ENCODE assay signal across 15 cellular contexts in genomic region chr16:55623640-55624039, GRCh38. TPM values are rescaled to one million over a fixed set of nuclear protein-coding genes. Genes with fewer than 3 reads are reported as not detected.
DNase-seq lines count a peak whose midpoint lies in the region; ATAC-seq and TF ChIP-seq lines count a peak whose summit lies in the region.
"Had no signal": no experiment of that assay in that cellular context is flagged by ENCODE, and none has a peak within 500 bp of the region (broad histone marks: within the 10 kb centered on the region; RNA-seq: fewer than 3 reads in every experiment).

No MANE protein-coding gene starts in this region.

- no peak for ATAC-seq in IMR-90 (ENCODE audit: low read depth)
- no peak for ATAC-seq in Panc1
- ATAC-seq: CD8-positive, alpha-beta T cell had no signal

- no peaks in the 10 kb centered on the region for H3K79me1 ChIP-seq in IMR-90 (ENCODE audit: low read depth in 1 of 2, low read length in 2 of 2)
- no peaks in the 10 kb centered on the region for H3K79me1 ChIP-seq in H9 (ENCODE audit: insufficient read depth, low read depth, low read length, poor library complexity, severe bottlenecking)

- no peaks in the 10 kb centered on the region for H3K9me1 ChIP-seq in IMR-90 (ENCODE audit: insufficient read depth, low read length)

- H2BK5ac ChIP-seq in IMR-90 (ENCODE audit: low read depth, low read length, poor library complexity, severe bottlenecking) (no peak overlapping the region), H9 (ENCODE audit: insufficient read length, low read length) (no peak overlapping the region)

- TF ChIP-seq RAD21 in IMR-90 (IDR thresholded peaks at IDR 0.05; ENCODE audit: low read length): no peak

- H4K8ac ChIP-seq in IMR-90 (ENCODE audit: low read depth in 2 of 2, low read length in 2 of 2) (no peak overlapping the region), H9 (replicated peaks; ENCODE audit: insufficient read length, low read depth, low read length) (no peak overlapping the region)

- DNase-seq in IMR-90: no peak
- peak; percentile 0 for DNase-seq in Panc1 (ENCODE audit: low read depth, low spot score)
- DNase-seq in CD14-positive monocyte (ENCODE audit: low spot score): no peak
- no peak for DNase-seq in H9
- DNase-seq in AG08396 (ENCODE audit: low spot score): no peak
- DNase-seq: AML-193; C1 segment of cervical spinal cord; CD8-positive, alpha-beta T cell; COR-L47; DMS79 treated with DMSO at 0.1 percent for 48 hours; EL; GM23248 had no signal

- H3K27ac ChIP-seq in BLaER1 treated with 17β-estradiol and CSF1 and Interleukin-3, amounts not matched to agents 10 nM and 100 nM: no peak overlapping the region
- H3K27ac ChIP-seq in IMR-90 (ENCODE audit: insufficient read depth, low read length) (no peak overlapping the region), Panc1 (ENCODE audit: low read length) (no peak overlapping the region), H9 (ENCODE audit: insufficient read length, low read depth, low read length) (no peak overlapping the region)
- H3K27ac ChIP-seq: A549, GM23248 had no signal

- H3K9me3 ChIP-seq in BLaER1 treated with 17β-estradiol and CSF1 and Interleukin-3, amounts not matched to agents 10 nM and 100 nM (replicated peaks in 1 of 11): 0 out of 22 replicates have a peak, but pooled peaks cover 0 to 5% (median 0%) of the 10 kb centered on the region in 11 experiments
- H3K9me3 ChIP-seq in IMR-90 (ENCODE audit: control insufficient read depth, insufficient read depth, low read length) (no peaks in the 10 kb centered on the region), Panc1 (ENCODE audit: control insufficient read depth, insufficient read depth, low read depth, low read length) (no peaks in the 10 kb centered on the region), H9 (ENCODE audit: control insufficient read depth, low read depth, low read length) (no peaks in the 10 kb centered on the region)
- H3K9me3 ChIP-seq: A549 had no signal

- no peaks in the 10 kb centered on the region for H3K27me3 ChIP-seq in BLaER1 treated with 17β-estradiol and CSF1 and Interleukin-3, amounts not matched to agents 10 nM and 100 nM
- H3K27me3 ChIP-seq in IMR-90 (ENCODE audit: control insufficient read depth, insufficient read depth, low read length) (peaks cover 10% of the 10 kb centered on the region), Panc1 (ENCODE audit: control insufficient read depth, insufficient read depth, low read length) (no peaks in the 10 kb centered on the region), H9 (ENCODE audit: insufficient read depth, low read length) (no peaks in the 10 kb centered on the region)

- no peak overlapping the region for H2BK120ac ChIP-seq in IMR-90 (ENCODE audit: low read depth, low read length)
- H2BK120ac ChIP-seq in H9 (ENCODE audit: low read depth, low read length, poor library complexity, severe bottlenecking): no peak overlapping the region

- CTCF ChIA-PET in IMR-90 (lab: Yijun Ruan, JAX): interaction anchor here (1.4 kb wide), 1 partner anchor 14 kb away, joined by 3 read pairs; no protein-coding TSS in a partner anchor
- CTCF ChIA-PET in Panc1 (lab: Charles Lee): no interaction called here

- peak overlapping the region; percentile 37 for H2AK9ac ChIP-seq in IMR-90 (replicated peaks; ENCODE audit: low read depth, low read length, poor library complexity)

- H2BK15ac ChIP-seq in IMR-90 (ENCODE audit: low read depth, low read length) (no peak overlapping the region), H9 (ENCODE audit: low read depth, low read length) (no peak overlapping the region)

- H2AK5ac ChIP-seq in IMR-90 (ENCODE audit: low read depth, low read length) (no peak overlapping the region), H9 (ENCODE audit: insufficient read length, low read length) (no peak overlapping the region)

- H3K4me1 ChIP-seq in BLaER1 treated with 17β-estradiol and CSF1 and Interleukin-3, amounts not matched to agents 10 nM and 100 nM: peaks cover 4 to 10% (median 8%) of the 10 kb centered on the region in 10 experiments; a peak in 15 of 20 replicates
- H3K4me1 ChIP-seq in IMR-90 (ENCODE audit: control insufficient read depth, insufficient read depth, low read length) (no peaks in the 10 kb centered on the region), Panc1 (ENCODE audit: control insufficient read depth, insufficient read depth, low read length) (no peaks in the 10 kb centered on the region), H9 (ENCODE audit: insufficient read depth, low read length) (no peaks in the 10 kb centered on the region)
- H3K4me1 ChIP-seq: A549 had no signal

- H4K91ac ChIP-seq in IMR-90 (ENCODE audit: insufficient read depth, low read depth, low read length): no peak overlapping the region
- H4K91ac ChIP-seq in H9 (ENCODE audit: insufficient read length, low read depth, low read length): no peak overlapping the region

- dilution Hi-C loops in IMR-90 (cut with HindIII; ENCODE audit: low sequenced_read_pairs, unreplicated experiment): no loop called here

- no peak overlapping the region for H3T11ph ChIP-seq in H9 (ENCODE audit: low read length)

- no peaks in the 10 kb centered on the region for H3K36me3 Mint-ChIP-seq in CD14-positive monocyte
- H3K36me3 Mint-ChIP-seq in H9 (ENCODE audit: insufficient read depth in 1 of 3, low read depth in 3 of 3): peaks cover 0 to 8% (median 6%) of the 10 kb centered on the region in 3 experiments; a peak in 2 of 7 replicates
- H3K36me3 Mint-ChIP-seq: CD8-positive, alpha-beta T cell had no signal

- WGBS in IMR-90 (ENCODE audit: extremely low coverage in 2 of 2, insufficient read length in 1 of 2), 2 experiments: no CpG with 5 or more reads among the region's 2 CpGs
- WGBS in H9 (ENCODE audit: extremely low coverage, insufficient read length, low lambda C conversion rate): no CpG with 5 or more reads among the region's 2 CpGs

- H3K14ac ChIP-seq in IMR-90 (replicated peaks; ENCODE audit: low read depth, low read length) (no peak overlapping the region), H9 (ENCODE audit: insufficient read depth, low read length) (no peak overlapping the region)

- no peaks in the 10 kb centered on the region for H3K36me3 ChIP-seq in BLaER1 treated with 17β-estradiol and CSF1 and Interleukin-3, amounts not matched to agents 10 nM and 100 nM
- H3K36me3 ChIP-seq in IMR-90 (ENCODE audit: control insufficient read depth, insufficient read depth, low read length) (no peaks in the 10 kb centered on the region), Panc1 (ENCODE audit: control insufficient read depth, insufficient read depth, low read length) (no peaks in the 10 kb centered on the region)

- peaks cover 0 to 6% (median 2%) of the 10 kb centered on the region in 7 donors for H3K9me3 Mint-ChIP-seq in CD14-positive monocyte
- H3K9me3 Mint-ChIP-seq in H9: peaks cover 4 to 10% of the 10 kb centered on the region in 2 experiments; a peak in 4 of 5 replicates
- H3K9me3 Mint-ChIP-seq: CD8-positive, alpha-beta T cell had no signal

- POLR2A ChIA-PET in IMR-90 (lab: Charles Lee; ENCODE audit: unreplicated experiment) (no interaction called here), Panc1 (lab: Charles Lee) (no interaction called here)

- H3K4me3 Mint-ChIP-seq in CD14-positive monocyte (no peak overlapping the region), H9 (no peak overlapping the region)
- H3K4me3 Mint-ChIP-seq: CD8-positive, alpha-beta T cell had no signal

- no peak overlapping the region for H3K23ac ChIP-seq in IMR-90 (ENCODE audit: low read depth, low read length)
- H3K23ac ChIP-seq in H9 (ENCODE audit: insufficient read length, low read depth, low read length): no peak overlapping the region

- intact Hi-C loops in IMR-90 (cut with micrococcal nuclease) (no loop called here), Panc1 (cut with micrococcal nuclease; ENCODE audit: unreplicated experiment) (no loop called here), CD14-positive monocyte (cut with micrococcal nuclease) (no loop called here)

- no peak overlapping the region for H3K56ac ChIP-seq in IMR-90 (ENCODE audit: extremely low read depth, insufficient read depth, low read length)
- no peak overlapping the region for H3K56ac ChIP-seq in H9 (ENCODE audit: insufficient read length, low read depth, low read length)

- H2BK12ac ChIP-seq in H9 (ENCODE audit: insufficient read length, low read depth, low read length): no peak overlapping the region

- H3K4ac ChIP-seq in IMR-90 (ENCODE audit: low read depth, low read length): no peak overlapping the region
- H3K4ac ChIP-seq in H9 (ENCODE audit: low read depth, low read length): no peak overlapping the region

- no TSS peak for BruUV-seq in IMR-90 (replicated peaks; lab: Mats Ljungman, UMichigan)
- BruUV-seq in Panc1 (replicated peaks; lab: Mats Ljungman, UMichigan): no TSS peak

- H3K4me2 ChIP-seq in BLaER1 treated with 17β-estradiol and CSF1 and Interleukin-3, amounts not matched to agents 10 nM and 100 nM: peak overlapping the region in 7 of 11 experiments; percentile 12 to 52 (median 38); a peak in 9 of 22 replicates
- H3K4me2 ChIP-seq in IMR-90 (ENCODE audit: low read depth, low read length): no peak overlapping the region
- no peak overlapping the region for H3K4me2 ChIP-seq in H9 (ENCODE audit: insufficient read depth, insufficient read length, low read length)
- H3K4me2 ChIP-seq: A549 had no signal

- TF ChIP-seq CTCF in IMR-90 (conservative IDR thresholded peaks at IDR 0.05; ENCODE audit: low read depth, low read length) (no peak), Panc1 (IDR thresholded peaks at IDR 0.05) (peak; percentile 25), CD14-positive monocyte (IDR thresholded peaks at IDR 0.05) (no peak), H9 (conservative IDR thresholded peaks at IDR 0.05) (no peak)

- TF ChIP-seq POLR2A in IMR-90 (IDR thresholded peaks at IDR 0.05; ENCODE audit: low read depth, low read length): no peak

- no peak overlapping the region for H4K5ac ChIP-seq in IMR-90 (ENCODE audit: low read depth, low read length)
- no peak overlapping the region for H4K5ac ChIP-seq in H9 (ENCODE audit: insufficient read length, low read depth, low read length)

- H4K20me1 ChIP-seq in BLaER1 treated with 17β-estradiol and CSF1 and Interleukin-3, amounts not matched to agents 10 nM and 100 nM: no peaks in the 10 kb centered on the region
- H4K20me1 ChIP-seq in IMR-90 (ENCODE audit: insufficient read depth, low read length) (no peaks in the 10 kb centered on the region), H9 (ENCODE audit: control insufficient read depth, insufficient read depth, insufficient read length) (no peaks in the 10 kb centered on the region)

- peaks cover 0 to 4% (median 0%) of the 10 kb centered on the region in 3 donors for H3K27me3 Mint-ChIP-seq in CD14-positive monocyte (ENCODE audit: low read depth in 3 of 3)
- H3K27me3 Mint-ChIP-seq in H9 (ENCODE audit: low read depth): peaks cover 16% of the 10 kb centered on the region

- H3K18ac ChIP-seq in IMR-90 (ENCODE audit: low read depth, low read length) (no peak overlapping the region), H9 (ENCODE audit: insufficient read length, low read depth, low read length) (no peak overlapping the region)

- in situ Hi-C loops in IMR-90 (cut with MboI; ENCODE audit: low sequenced_read_pairs) (no loop called here), Panc1 (cut with HindIII; ENCODE audit: low pct_unique_long_range_greater_than_20kb, low sequenced_read_pairs) (no loop called here)

- no peaks in the 10 kb centered on the region for H3K23me2 ChIP-seq in H9 (ENCODE audit: insufficient read length, low read depth, low read length, poor library complexity, severe bottlenecking)

- no peak overlapping the region for H3K9ac ChIP-seq in BLaER1 treated with 17β-estradiol and CSF1 and Interleukin-3, amounts not matched to agents 10 nM and 100 nM
- H3K9ac ChIP-seq in IMR-90 (ENCODE audit: low read depth, low read length): no peak overlapping the region
- H3K9ac ChIP-seq in H9 (ENCODE audit: extremely low read depth, insufficient read length, low read length): no peak overlapping the region
- H3K9ac ChIP-seq: GM23248 had no signal

- H3K79me2 ChIP-seq in H9 (ENCODE audit: insufficient read depth, low read length): no peaks in the 10 kb centered on the region

- H2BK20ac ChIP-seq in IMR-90 (ENCODE audit: low read depth, low read length) (no peak overlapping the region), H9 (ENCODE audit: low read depth, low read length, poor library complexity, severe bottlenecking) (no peak overlapping the region)

- H2AFZ ChIP-seq in IMR-90 (replicated peaks; ENCODE audit: low read length, poor library complexity) (no peak overlapping the region), H9 (ENCODE audit: low read length) (no peak overlapping the region)
- H2AFZ ChIP-seq: GM23248 had no signal

- no peaks in the 10 kb centered on the region for H3K4me1 Mint-ChIP-seq in CD14-positive monocyte
- H3K4me1 Mint-ChIP-seq in H9: peaks cover 25% of the 10 kb centered on the region in 2 experiments

- H3K27ac Mint-ChIP-seq in CD14-positive monocyte (no peak overlapping the region), H9 (no peak overlapping the region)
- H3K27ac Mint-ChIP-seq: CD8-positive, alpha-beta T cell had no signal

- H3K4me3 ChIP-seq in BLaER1 treated with 17β-estradiol and CSF1 and Interleukin-3, amounts not matched to agents 10 nM and 100 nM: no peak overlapping the region
- H3K4me3 ChIP-seq in IMR-90 (ENCODE audit: insufficient read depth, low read depth, low read length): no peak overlapping the region
- no peak overlapping the region for H3K4me3 ChIP-seq in Panc1 (ENCODE audit: low read depth in 2 of 2, low read length in 2 of 2)
- H3K4me3 ChIP-seq: A549, GM23248 had no signal

RNA-seq across cellular contexts. Expression of gene SLC6A2, which starts 32.1 kb away (rescaled TPM):
- total RNA-seq in IMR-90 (2012; rRNA removed) (not detected in 2 replicates), Panc1 (2021; ENCODE audit: unreplicated experiment) (0.10 TPM), H9 (2021) (0.24 TPM in 1 of 2 replicates, not detected in the other)
- polyA plus RNA-seq in IMR-90 (2012; rRNA removed) (not detected in 2 replicates), CD14-positive monocyte (not detected)
- polyA plus RNA-seq in IMR-90 (2012; cell fraction: cytosol; rRNA removed): not detected in 2 replicates
- polyA plus RNA-seq in IMR-90 (2012; cell fraction: nucleus; rRNA removed; ENCODE audit: low replicate concordance): not detected in 2 replicates
- polyA plus RNA-seq in Panc1 (2012; ENCODE audit: insufficient read length): not detected
- total RNA-seq: CD8-positive, alpha-beta T cell; GM23248; HT-29 had no signal
- polyA plus RNA-seq: A549, GM23248 had no signal

RNA-seq across cellular contexts. Expression of gene CAPNS2, which starts 57.2 kb away (rescaled TPM):
- total RNA-seq in IMR-90 (2012; rRNA removed): 0.56 and 0.72 TPM in 2 replicates
- polyA plus RNA-seq in IMR-90 (2012; rRNA removed): 0.09 TPM in 1 of 2 replicates, not detected in the other
- not detected in 2 replicates for polyA plus RNA-seq in IMR-90 (2012; cell fraction: cytosol; rRNA removed)
- polyA plus RNA-seq in IMR-90 (2012; cell fraction: nucleus; rRNA removed; ENCODE audit: low replicate concordance): 0.23 and 0.39 TPM in 2 replicates
- 1.4 TPM for total RNA-seq in Panc1 (2021; ENCODE audit: unreplicated experiment)
- 0.44 TPM for polyA plus RNA-seq in Panc1 (2012; ENCODE audit: insufficient read length)
- polyA plus RNA-seq in CD14-positive monocyte: under 1 TPM in 1 of 2 donors, not detected in 1; 0.17 TPM
- total RNA-seq in H9 (2021): 0.29 TPM in 1 of 2 replicates, not detected in the other
- total RNA-seq: CD8-positive, alpha-beta T cell; GM23248 had no signal
- polyA plus RNA-seq: A549, GM23248 had no signal

Comparison
In these comparisons a context has a peak if more than half of its experiments do, and no peak if none do; other contexts are left out.
1. H3K4me2 ChIP-seq: peak in BLaER1 treated with 17β-estradiol and CSF1 and Interleukin-3, amounts not matched to agents 10 nM and 100 nM (7 of 11); none in IMR-90 (single experiment) and H9 (single experiment).